Comparison of ENCODE assay signal across 1 cellular context in the genomic region with DNA sequence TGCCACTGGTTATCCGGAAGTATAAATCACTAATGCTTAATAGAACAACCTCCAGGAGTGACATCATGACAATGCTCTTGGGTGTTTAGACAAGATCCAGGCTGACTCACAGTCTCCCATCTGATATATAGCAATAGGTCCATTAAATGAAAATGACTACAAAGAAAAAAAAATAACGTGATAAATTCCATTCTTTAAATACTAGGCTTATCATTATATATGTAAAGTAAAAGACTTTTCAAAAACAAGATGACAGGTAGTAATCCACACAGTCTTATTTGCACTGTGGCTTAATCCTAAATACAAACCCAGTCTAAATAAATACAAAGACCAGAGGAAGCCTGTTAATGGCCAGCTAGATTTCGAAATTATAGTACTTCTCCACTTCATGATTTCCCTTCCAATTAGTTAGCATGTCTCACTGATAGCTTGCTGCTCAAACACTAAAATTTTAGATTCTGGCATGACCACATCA.
TF ChIP-seq lines count a peak whose summit lies in the region.

No MANE protein-coding gene starts in this region.

TF ChIP-seq in HepG2, 621 proteins besides CTCF, POLR2A, EP300 and RAD21 (continued from another document and continues in another):
- no peak for TF ChIP-seq ZNF646 (CRISPR knock-in tag; IDR thresholded peaks at IDR 0.05)
- no peak for TF ChIP-seq ZIK1 (CRISPR knock-in tag; IDR thresholded peaks at IDR 0.05; ENCODE audit: borderline replicate concordance, low read depth)
- no peak for TF ChIP-seq HNF1B (CRISPR knock-in tag; IDR thresholded peaks at IDR 0.05)
- no peak for TF ChIP-seq ZNF775 (CRISPR knock-in tag; IDR thresholded peaks at IDR 0.05; ENCODE audit: borderline replicate concordance)
- TF ChIP-seq ZNF30 (CRISPR knock-in tag; IDR thresholded peaks at IDR 0.05), result no peak
- 0 out of 4 replicates have a peak, but pooled peaks of 1 of the 2 experiments have one; percentile 10 for TF ChIP-seq ATF4 (CRISPR knock-in tag; IDR thresholded peaks at IDR 0.05)
- no peak for TF ChIP-seq MBNL3 (CRISPR knock-in tag; conservative IDR thresholded peaks at IDR 0.05)
- TF ChIP-seq, protein P1, sequence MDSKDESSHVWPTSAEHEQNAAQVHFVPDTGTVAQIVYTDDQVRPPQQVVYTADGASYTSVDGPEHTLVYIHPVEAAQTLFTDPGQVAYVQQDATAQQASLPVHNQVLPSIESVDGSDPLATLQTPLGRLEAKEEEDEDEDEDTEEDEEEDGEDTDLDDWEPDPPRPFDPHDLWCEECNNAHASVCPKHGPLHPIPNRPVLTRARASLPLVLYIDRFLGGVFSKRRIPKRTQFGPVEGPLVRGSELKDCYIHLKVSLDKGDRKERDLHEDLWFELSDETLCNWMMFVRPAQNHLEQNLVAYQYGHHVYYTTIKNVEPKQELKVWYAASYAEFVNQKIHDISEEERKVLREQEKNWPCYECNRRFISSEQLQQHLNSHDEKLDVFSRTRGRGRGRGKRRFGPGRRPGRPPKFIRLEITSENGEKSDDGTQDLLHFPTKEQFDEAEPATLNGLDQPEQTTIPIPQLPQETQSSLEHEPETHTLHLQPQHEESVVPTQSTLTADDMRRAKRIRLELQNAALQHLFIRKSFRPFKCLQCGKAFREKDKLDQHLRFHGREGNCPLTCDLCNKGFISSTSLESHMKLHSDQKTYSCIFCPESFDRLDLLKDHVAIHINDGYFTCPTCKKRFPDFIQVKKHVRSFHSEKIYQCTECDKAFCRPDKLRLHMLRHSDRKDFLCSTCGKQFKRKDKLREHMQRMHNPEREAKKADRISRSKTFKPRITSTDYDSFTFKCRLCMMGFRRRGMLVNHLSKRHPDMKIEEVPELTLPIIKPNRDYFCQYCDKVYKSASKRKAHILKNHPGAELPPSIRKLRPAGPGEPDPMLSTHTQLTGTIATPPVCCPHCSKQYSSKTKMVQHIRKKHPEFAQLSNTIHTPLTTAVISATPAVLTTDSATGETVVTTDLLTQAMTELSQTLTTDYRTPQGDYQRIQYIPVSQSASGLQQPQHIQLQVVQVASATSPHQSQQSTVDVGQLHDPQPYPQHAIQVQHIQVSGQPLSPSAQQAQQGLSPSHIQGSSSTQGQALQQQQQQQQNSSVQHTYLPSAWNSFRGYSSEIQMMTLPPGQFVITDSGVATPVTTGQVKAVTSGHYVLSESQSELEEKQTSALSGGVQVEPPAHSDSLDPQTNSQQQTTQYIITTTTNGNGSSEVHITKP (CRISPR knock-in tag; IDR thresholded peaks at IDR 0.05; ENCODE audit: low read depth), result no peak
- no peak for TF ChIP-seq HOXA9 (CRISPR knock-in tag; IDR thresholded peaks at IDR 0.05; ENCODE audit: borderline replicate concordance)
- TF ChIP-seq USF2 (IDR thresholded peaks at IDR 0.05; ENCODE audit: low read depth, low read length), result no peak
- no peak for TF ChIP-seq USF2 (CRISPR knock-in tag; IDR thresholded peaks at IDR 0.05; ENCODE audit: borderline replicate concordance)
- TF ChIP-seq NR2C2 (CRISPR knock-in tag; IDR thresholded peaks at IDR 0.05; ENCODE audit: borderline replicate concordance), result no peak
- TF ChIP-seq NR1H2 (CRISPR knock-in tag; IDR thresholded peaks at IDR 0.05; ENCODE audit: borderline replicate concordance, low read depth), result no peak
- TF ChIP-seq ZNF569 (CRISPR knock-in tag; IDR thresholded peaks at IDR 0.05; ENCODE audit: borderline replicate concordance), result no peak
- TF ChIP-seq THAP11 (CRISPR knock-in tag; IDR thresholded peaks at IDR 0.05), result peak; percentile 57; the same call in 1 of the 2 replicates
- TF ChIP-seq HOXA5 (CRISPR knock-in tag; IDR thresholded peaks at IDR 0.05), result no peak
- TF ChIP-seq TBX2 (CRISPR knock-in tag; IDR thresholded peaks at IDR 0.05; ENCODE audit: borderline replicate concordance), result peak; percentile 56; the same call in 1 of the 2 replicates
- peak; percentile 43; the same call in 1 of the 2 replicates for TF ChIP-seq YEATS2 (CRISPR knock-in tag; IDR thresholded peaks at IDR 0.05; ENCODE audit: borderline replicate concordance)
- no peak for TF ChIP-seq HOXA3 (CRISPR knock-in tag; IDR thresholded peaks at IDR 0.05)
- 0 out of 2 replicates have a peak, but pooled peaks have one; percentile 36 for TF ChIP-seq HDAC1 (CRISPR knock-in tag; IDR thresholded peaks at IDR 0.05)
- 0 out of 2 replicates have a peak, but pooled peaks have one; percentile 36 for TF ChIP-seq SP5 (CRISPR knock-in tag; IDR thresholded peaks at IDR 0.05; ENCODE audit: borderline replicate concordance, low read depth)
- no peak for TF ChIP-seq GTF3A (CRISPR knock-in tag; conservative IDR thresholded peaks at IDR 0.05)
- no peak for TF ChIP-seq ZBED4 (CRISPR knock-in tag; IDR thresholded peaks at IDR 0.05; ENCODE audit: borderline replicate concordance)
- TF ChIP-seq ZNF234 (CRISPR knock-in tag; conservative IDR thresholded peaks at IDR 0.05), result no peak
- TF ChIP-seq AKAP8 (CRISPR knock-in tag; IDR thresholded peaks at IDR 0.05), result no peak
- no peak for TF ChIP-seq HOXA7 (CRISPR knock-in tag; IDR thresholded peaks at IDR 0.05)
- TF ChIP-seq, protein P2, sequence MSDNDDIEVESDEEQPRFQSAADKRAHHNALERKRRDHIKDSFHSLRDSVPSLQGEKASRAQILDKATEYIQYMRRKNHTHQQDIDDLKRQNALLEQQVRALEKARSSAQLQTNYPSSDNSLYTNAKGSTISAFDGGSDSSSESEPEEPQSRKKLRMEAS (IDR thresholded peaks at IDR 0.05), result no peak
- TF ChIP-seq, protein P3, sequence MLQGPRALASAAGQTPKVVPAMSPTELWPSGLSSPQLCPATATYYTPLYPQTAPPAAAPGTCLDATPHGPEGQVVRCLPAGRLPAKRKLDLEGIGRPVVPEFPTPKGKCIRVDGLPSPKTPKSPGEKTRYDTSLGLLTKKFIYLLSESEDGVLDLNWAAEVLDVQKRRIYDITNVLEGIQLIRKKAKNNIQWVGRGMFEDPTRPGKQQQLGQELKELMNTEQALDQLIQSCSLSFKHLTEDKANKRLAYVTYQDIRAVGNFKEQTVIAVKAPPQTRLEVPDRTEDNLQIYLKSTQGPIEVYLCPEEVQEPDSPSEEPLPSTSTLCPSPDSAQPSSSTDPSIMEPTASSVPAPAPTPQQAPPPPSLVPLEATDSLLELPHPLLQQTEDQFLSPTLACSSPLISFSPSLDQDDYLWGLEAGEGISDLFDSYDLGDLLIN (CRISPR knock-in tag; IDR thresholded peaks at IDR 0.05; ENCODE audit: borderline replicate concordance), result no peak
- TF ChIP-seq, protein P4, sequence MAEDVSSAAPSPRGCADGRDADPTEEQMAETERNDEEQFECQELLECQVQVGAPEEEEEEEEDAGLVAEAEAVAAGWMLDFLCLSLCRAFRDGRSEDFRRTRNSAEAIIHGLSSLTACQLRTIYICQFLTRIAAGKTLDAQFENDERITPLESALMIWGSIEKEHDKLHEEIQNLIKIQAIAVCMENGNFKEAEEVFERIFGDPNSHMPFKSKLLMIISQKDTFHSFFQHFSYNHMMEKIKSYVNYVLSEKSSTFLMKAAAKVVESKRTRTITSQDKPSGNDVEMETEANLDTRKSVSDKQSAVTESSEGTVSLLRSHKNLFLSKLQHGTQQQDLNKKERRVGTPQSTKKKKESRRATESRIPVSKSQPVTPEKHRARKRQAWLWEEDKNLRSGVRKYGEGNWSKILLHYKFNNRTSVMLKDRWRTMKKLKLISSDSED (CRISPR knock-in tag; IDR thresholded peaks at IDR 0.05), result no peak
- TF ChIP-seq ZNF792 (CRISPR knock-in tag; IDR thresholded peaks at IDR 0.05), result 0 out of 2 replicates have a peak, but pooled peaks have one; percentile 48
- no peak; the same call in 1 of the 2 replicates for TF ChIP-seq EHMT2 (IDR thresholded peaks at IDR 0.05; ENCODE audit: borderline replicate concordance, low read depth, low read length)
- no peak for TF ChIP-seq SP140L (CRISPR knock-in tag; IDR thresholded peaks at IDR 0.05; ENCODE audit: borderline replicate concordance)
- no peak for TF ChIP-seq ZNF747 (CRISPR knock-in tag; IDR thresholded peaks at IDR 0.05; ENCODE audit: borderline replicate concordance)
